9 cellular contexts compared by ENCODE assay signal in the genomic region with DNA sequence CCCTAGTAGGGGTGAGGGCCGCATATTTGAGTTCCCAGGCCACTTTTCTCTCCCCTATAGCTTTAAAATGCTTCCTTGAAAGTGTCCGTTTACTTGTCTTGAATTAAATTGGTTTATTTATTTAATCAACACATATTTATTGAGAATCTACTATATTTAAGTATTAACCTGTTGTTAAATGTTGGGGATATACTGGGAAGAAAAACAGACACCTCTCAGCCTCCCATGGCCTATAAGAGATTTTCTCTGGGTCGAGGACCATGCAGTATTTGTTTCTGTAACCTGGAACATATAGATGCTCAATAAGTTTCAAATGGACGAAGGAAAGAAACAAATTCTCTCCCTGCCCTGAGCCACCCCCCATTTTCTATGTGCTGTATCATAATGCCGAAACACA.
DNase-seq lines count a peak whose midpoint lies in the region; ATAC-seq and TF ChIP-seq lines count a peak whose summit lies in the region.
"Had no signal": no experiment of that assay in that cellular context is flagged by ENCODE, and none has a peak within 500 bp of the region (broad histone marks: within the 10 kb centered on the region; RNA-seq: fewer than 3 reads in every experiment).

No MANE protein-coding gene starts in this region.

- CTCF ChIA-PET in A673 (lab: Charles Lee): no interaction called here

- peak overlapping the region; percentile 90 to 95 (median 92) for H3K4me3 Mint-ChIP-seq in brain

- H3K27me3 Mint-ChIP-seq in brain: peaks cover 17% of the 10 kb centered on the region

- no peak for TF ChIP-seq POLR2A in heart left ventricle (IDR thresholded peaks at IDR 0.05)

- POLR2A ChIA-PET in A673 (lab: Charles Lee; ENCODE audit: low non-redundant PET): no interaction called here

- H3K4me3 ChIP-seq in heart left ventricle (peak overlapping the region in 9 of 12 donors; percentile 48 to 82 (median 66)), muscle layer of colon (ENCODE audit: low read depth in 1 of 2, low read length in 2 of 2) (peak overlapping the region; percentile 50 to 63), upper lobe of right lung (peak overlapping the region; percentile 81), A673 (ENCODE audit: low read depth, low read length, poor library complexity, severe bottlenecking) (no peak overlapping the region)

- peaks cover 0 to 17% (median 0%) of the 10 kb centered on the region in 9 donors for H3K27me3 ChIP-seq in heart left ventricle
- H3K27me3 ChIP-seq in muscle layer of colon (ENCODE audit: control insufficient read depth in 1 of 2, insufficient read depth in 2 of 2, low read length in 2 of 2): no peaks in the 10 kb centered on the region
- no peaks in the 10 kb centered on the region for H3K27me3 ChIP-seq in upper lobe of right lung
- no peaks in the 10 kb centered on the region for H3K27me3 ChIP-seq in A673 (replicated peaks; ENCODE audit: insufficient read depth, low read depth, low read length, poor library complexity)

- DNase-seq in heart left ventricle (no peak), left ventricle myocardium superior (no peak), upper lobe of right lung (no peak), A673 (ENCODE audit: low spot score) (no peak), DMS53 treated with DMSO at 0.1 percent for 48 hours (lab: John Stamatoyannopoulos, UW; ENCODE audit: unreplicated experiment) (no peak)

- BruUV-seq in A673 (replicated peaks; lab: Mats Ljungman, UMichigan): no TSS peak

- H3K4me1 ChIP-seq in heart left ventricle (peaks cover 0 to 18% (median 0%) of the 10 kb centered on the region in 12 donors), muscle layer of colon (ENCODE audit: insufficient read depth, low read length) (peaks cover 4% of the 10 kb centered on the region), upper lobe of right lung (peaks cover 6% of the 10 kb centered on the region), A673 (ENCODE audit: insufficient read depth, low read length, poor library complexity, severe bottlenecking) (no peaks in the 10 kb centered on the region)

- ATAC-seq in heart left ventricle (no peak), left ventricle myocardium superior (no peak), upper lobe of right lung (no peak), GM18867 (IDR thresholded peaks at IDR 0.05; ENCODE audit: unreplicated experiment) (no peak)

- H3K4me1 Mint-ChIP-seq in brain: peaks cover 37% of the 10 kb centered on the region

- WGBS in heart left ventricle, 4 donors: 82 to 88% (median 84%) methylated on average over 5 of the region's 5 CpGs

- peak overlapping the region in 10 of 12 donors; percentile 44 to 87 (median 70) for H3K27ac ChIP-seq in heart left ventricle
- H3K27ac ChIP-seq in muscle layer of colon (ENCODE audit: low read depth, low read length): peak overlapping the region; percentile 86
- H3K27ac ChIP-seq in upper lobe of right lung: peak overlapping the region; percentile 82
- no peak overlapping the region for H3K27ac ChIP-seq in A673 (ENCODE audit: low read depth, low read length, poor library complexity, severe bottlenecking)
- H3K27ac ChIP-seq: WERI-Rb-1 had no signal

- H3K9me3 Mint-ChIP-seq in brain: peaks cover 0 to 4% (median 0%) of the 10 kb centered on the region in 5 experiments

- H3K36me3 Mint-ChIP-seq in brain: no peaks in the 10 kb centered on the region

- TF ChIP-seq CTCF in heart left ventricle (IDR thresholded peaks at IDR 0.05): no peak
- no peak for TF ChIP-seq CTCF in brain (conservative IDR thresholded peaks at IDR 0.05)
- no peak for TF ChIP-seq CTCF in upper lobe of right lung (IDR thresholded peaks at IDR 0.05)
- TF ChIP-seq CTCF in A673 (conservative IDR thresholded peaks at IDR 0.05; ENCODE audit: low read depth, low read length): no peak

- intact Hi-C loops in heart left ventricle (cut with DNase I) (loop anchor here in 4 of 10 donors (5.0 to 10.0 kb wide), 3 partner anchors 100 to 132 kb away; a partner anchor contains a TSS), left ventricle myocardium superior (cut with micrococcal nuclease) (no loop called here), upper lobe of right lung (cut with DNase I) (no loop called here), A673 (cut with micrococcal nuclease; ENCODE audit: unreplicated experiment) (no loop called here)

- no peaks in the 10 kb centered on the region for H3K9me3 ChIP-seq in heart left ventricle
- no peaks in the 10 kb centered on the region for H3K9me3 ChIP-seq in muscle layer of colon (ENCODE audit: low read length)
- H3K9me3 ChIP-seq in upper lobe of right lung: no peaks in the 10 kb centered on the region
- no peaks in the 10 kb centered on the region for H3K9me3 ChIP-seq in A673 (ENCODE audit: low read depth, low read length, poor library complexity, severe bottlenecking)

- peak overlapping the region; percentile 31 for H3K9ac ChIP-seq in muscle layer of colon (ENCODE audit: low read length)

- peak overlapping the region in 4 of 5 experiments; percentile 10 to 96 (median 84) for H3K27ac Mint-ChIP-seq in brain

- H3K36me3 ChIP-seq in heart left ventricle: no peaks in the 10 kb centered on the region
- no peaks in the 10 kb centered on the region for H3K36me3 ChIP-seq in muscle layer of colon (ENCODE audit: insufficient read depth, low read length)
- H3K36me3 ChIP-seq in upper lobe of right lung: no peaks in the 10 kb centered on the region
- no peaks in the 10 kb centered on the region for H3K36me3 ChIP-seq in A673 (ENCODE audit: insufficient read depth, low read length, poor library complexity, severe bottlenecking)
- H3K36me3 ChIP-seq: WERI-Rb-1 had no signal
